Comparison of ENCODE assay signal across 1 cellular context in the genomic region with DNA sequence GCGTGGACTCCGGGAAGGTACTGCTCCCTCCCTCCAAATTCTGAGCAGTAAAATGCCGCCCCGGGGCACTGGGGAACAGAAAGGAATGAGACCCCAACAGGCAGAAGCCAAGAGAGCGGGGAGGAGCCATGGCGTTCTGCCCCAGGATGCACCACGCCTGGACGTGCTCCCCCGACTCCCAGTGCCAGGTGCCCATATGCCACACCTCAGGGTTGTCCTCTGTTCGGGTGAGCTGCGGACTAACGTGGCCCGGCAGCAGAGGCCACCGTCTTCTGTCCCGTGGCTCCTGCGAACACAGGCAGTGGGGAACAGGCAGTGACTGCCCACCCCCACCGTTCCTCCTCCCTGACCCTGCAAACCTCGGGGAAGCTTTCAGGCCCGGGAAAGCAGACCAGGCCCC.
A peak's percentile ranks its signal among the peaks of the same experiment; 100 is the strongest.
TF ChIP-seq lines count a peak whose summit lies in the region.

No MANE protein-coding gene starts in this region.

TF ChIP-seq in HepG2, 621 proteins besides CTCF, POLR2A, EP300 and RAD21:
- TF ChIP-seq SAP130 (CRISPR knock-in tag; IDR thresholded peaks at IDR 0.05; ENCODE audit: low read depth), result no peak
- 0 out of 2 replicates have a peak, but pooled peaks have one; percentile 33 for TF ChIP-seq ZC3H13 (CRISPR knock-in tag; IDR thresholded peaks at IDR 0.05)
- TF ChIP-seq POLR2G (IDR thresholded peaks at IDR 0.05; ENCODE audit: low read depth, low read length), result peak; percentile 25; the same call in 1 of the 2 replicates
- peak; percentile 7 for TF ChIP-seq AGO2 (optimal IDR thresholded peaks at IDR 0.05; ENCODE audit: low read depth, low read length)
